Comparison of ENCODE assay signal across 1 cellular context in the genomic region with DNA sequence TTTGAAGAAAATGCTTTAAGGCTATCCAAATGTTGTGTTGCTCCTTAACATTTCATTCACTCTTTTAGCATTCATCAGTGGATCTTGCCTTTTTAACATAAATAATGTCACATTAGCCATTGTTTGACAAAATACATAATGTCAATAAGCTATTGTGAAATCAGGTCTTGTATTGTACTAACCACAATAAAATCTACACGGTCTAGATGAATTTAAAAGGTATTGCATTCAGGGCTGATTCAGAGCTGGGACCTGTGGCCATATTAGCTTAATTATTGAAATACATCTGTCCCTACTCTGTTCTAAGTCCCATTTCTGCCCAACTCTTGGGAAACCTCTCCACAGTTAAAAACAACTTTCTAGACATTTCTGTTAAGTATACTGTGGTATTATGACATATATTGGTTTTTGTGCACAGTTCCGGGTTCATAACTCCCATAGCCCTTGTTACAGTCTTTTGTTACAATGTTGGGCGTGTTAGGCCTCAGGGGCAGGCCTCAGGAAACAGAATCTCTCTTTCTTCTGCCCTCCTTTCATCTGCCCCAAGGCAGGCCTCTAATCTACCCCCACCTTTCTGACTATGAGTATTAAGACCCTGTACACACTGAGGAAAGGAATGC.
TF ChIP-seq lines count a peak whose summit lies in the region.

No MANE protein-coding gene starts in this region.

TF ChIP-seq in IMR-90, 13 proteins besides CTCF, POLR2A, EP300 and RAD21:
- no peak for TF ChIP-seq RFX5 (IDR thresholded peaks at IDR 0.05; ENCODE audit: low read depth, low read length)
- TF ChIP-seq CEBPB (IDR thresholded peaks at IDR 0.05; ENCODE audit: low read depth, low read length), result peak; percentile 57; the same call in 1 of the 2 replicates
